ENCODE assay signal across 23 cellular contexts in genomic region chr13:21805733-21806132, GRCh38.
DNase-seq lines count a peak whose midpoint lies in the region; ATAC-seq, FAIRE-seq and TF ChIP-seq lines count a peak whose summit lies in the region.
"Had no signal": no experiment of that assay in that cellular context is flagged by ENCODE, and none has a peak within 500 bp of the region (broad histone marks: within the 10 kb centered on the region; RNA-seq: fewer than 3 reads in every experiment).

No MANE protein-coding gene starts in this region.

- H2AFZ ChIP-seq in K562 (ENCODE audit: low read depth, low read length): no peak overlapping the region
- H2AFZ ChIP-seq: GM23248 had no signal

- H3K36me3 ChIP-seq in BLaER1 treated with 17β-estradiol and CSF1 and Interleukin-3, amounts not matched to agents 10 nM and 100 nM: no peaks in the 10 kb centered on the region
- H3K36me3 ChIP-seq in K562 (ENCODE audit: control insufficient read depth, insufficient read depth, low read length) (no peaks in the 10 kb centered on the region), MG63 (no peaks in the 10 kb centered on the region)
- H3K36me3 ChIP-seq: BE2C had no signal

- no peak for FAIRE-seq in K562 (lab: Jason Lieb, UNC)
- FAIRE-seq: A204.1, D721Med, G401.6, GM12892 had no signal

- in situ Hi-C loops in K562 (cut with MboI): no loop called here

- intact Hi-C loops in K562 (cut with micrococcal nuclease): no loop called here

- H3K4me1 ChIP-seq in BLaER1 treated with 17β-estradiol and CSF1 and Interleukin-3, amounts not matched to agents 10 nM and 100 nM: peaks cover 0 to 13% (median 9%) of the 10 kb centered on the region in 10 experiments; a peak in 12 of 20 replicates
- H3K4me1 ChIP-seq in K562 (replicated peaks in 1 of 2; ENCODE audit: control insufficient read depth in 2 of 2, insufficient read depth in 2 of 2, low read length in 2 of 2): no peaks in the 10 kb centered on the region
- H3K4me1 ChIP-seq: BE2C had no signal

- no peak for TF ChIP-seq POLR2A in K562 (conservative IDR thresholded peaks at IDR 0.05)

- H3K79me2 ChIP-seq in K562 (ENCODE audit: control insufficient read depth, insufficient read depth, low read length): no peaks in the 10 kb centered on the region

- H3K36me3 Mint-ChIP-seq in T-cell: no peaks in the 10 kb centered on the region
- H3K36me3 Mint-ChIP-seq: CD4-positive, CD25-positive, alpha-beta regulatory T cell; CD8-positive, alpha-beta T cell had no signal

- H3K27ac Mint-ChIP-seq in T-cell: no peak overlapping the region
- H3K27ac Mint-ChIP-seq: CD4-positive, CD25-positive, alpha-beta regulatory T cell; CD8-positive, alpha-beta T cell; H9 had no signal

- no peak for TF ChIP-seq CTCF in K562 (IDR thresholded peaks at IDR 0.05 in 2 of 3, conservative IDR thresholded peaks at IDR 0.05 in 1 of 3; ENCODE audit: insufficient read depth in 2 of 3, low read depth in 1 of 3, low read length in 3 of 3)

- peaks cover 11 to 20% of the 10 kb centered on the region in 2 donors for H3K27me3 Mint-ChIP-seq in T-cell

- H3K4me1 Mint-ChIP-seq in T-cell: no peaks in the 10 kb centered on the region
- H3K4me1 Mint-ChIP-seq: CD4-positive, CD25-positive, alpha-beta regulatory T cell; H9 had no signal

- peak; percentile 45 for DNase-seq in DMS53 (lab: John Stamatoyannopoulos, UW)
- no peak for DNase-seq in DMS53 treated with DMSO at 0.1 percent for 48 hours (lab: John Stamatoyannopoulos, UW; ENCODE audit: unreplicated experiment)
- DNase-seq in K562 (ENCODE audit: extremely low read depth in 1 of 4, low spot score in 3 of 4): no peak
- DNase-seq in COR-L47 (lab: John Stamatoyannopoulos, UW): no peak
- no peak for DNase-seq in MG63
- DNase-seq in T-cell: no peak
- DNase-seq: ACHN; AML-193; BE2C; CD4-positive, CD25-positive, alpha-beta regulatory T cell; CD8-positive, alpha-beta T cell; DMS 273 treated with DMSO at 0.1 percent for 48 hours; DND-41; GM23248; H9 had no signal

- CTCF ChIA-PET in K562 (lab: Yijun Ruan, JAX; ENCODE audit: low intra/inter-chr PET ratio): no interaction called here
- CTCF ChIA-PET in T-cell (lab: Charles Lee): interaction anchor here in 1 of 2 donors (0.5 kb wide), 1 partner anchor 82 kb away, joined by 3 read pairs; no protein-coding TSS in a partner anchor

- no peaks in the 10 kb centered on the region for H4K20me1 ChIP-seq in BLaER1 treated with 17β-estradiol and CSF1 and Interleukin-3, amounts not matched to agents 10 nM and 100 nM
- H4K20me1 ChIP-seq in K562 (replicated peaks; ENCODE audit: control insufficient read depth, insufficient read depth, low read length): no peaks in the 10 kb centered on the region

- H3K9me1 ChIP-seq in K562 (ENCODE audit: control insufficient read depth, insufficient read depth, low read length): no peaks in the 10 kb centered on the region

- peaks cover 0 to 2% (median 0%) of the 10 kb centered on the region in 3 donors for H3K9me3 Mint-ChIP-seq in T-cell
- H3K9me3 Mint-ChIP-seq: H9 had no signal

- POLR2A ChIA-PET in K562 (lab: Yijun Ruan, JAX) (no interaction called here), T-cell (lab: Charles Lee) (no interaction called here)

- no peaks in the 10 kb centered on the region for H3K27me3 ChIP-seq in BLaER1 treated with 17β-estradiol and CSF1 and Interleukin-3, amounts not matched to agents 10 nM and 100 nM
- no peaks in the 10 kb centered on the region for H3K27me3 ChIP-seq in K562 (ENCODE audit: control insufficient read depth in 2 of 2, insufficient read depth in 2 of 2, low read length in 2 of 2)
- no peaks in the 10 kb centered on the region for H3K27me3 ChIP-seq in MG63
- H3K27me3 ChIP-seq: BE2C had no signal

- ATAC-seq in K562: no peak
- ATAC-seq in T-cell (replicated peaks in 1 of 4): no peak
- ATAC-seq: CD8-positive, alpha-beta T cell; HCT116 had no signal

- no peak overlapping the region for H3K4me3 ChIP-seq in BLaER1 treated with 17β-estradiol and CSF1 and Interleukin-3, amounts not matched to agents 10 nM and 100 nM
- no peak overlapping the region for H3K4me3 ChIP-seq in K562
- no peak overlapping the region for H3K4me3 ChIP-seq in MG63
- H3K4me3 ChIP-seq: GM23248 had no signal

- TF ChIP-seq EP300 in K562 (IDR thresholded peaks at IDR 0.05; ENCODE audit: low read length): no peak

- WGBS in K562 (ENCODE audit: insufficient coverage, low coverage, missing lambda C conversion rate): 0% methylated on average over 3 of the region's 3 CpGs

- H3K4me3 Mint-ChIP-seq in T-cell: no peak overlapping the region
- H3K4me3 Mint-ChIP-seq: CD4-positive, CD25-positive, alpha-beta regulatory T cell; CD8-positive, alpha-beta T cell; H9 had no signal

- peak overlapping the region in 1 of 11 experiments; percentile 6; a peak in 1 of 22 replicates for H3K27ac ChIP-seq in BLaER1 treated with 17β-estradiol and CSF1 and Interleukin-3, amounts not matched to agents 10 nM and 100 nM
- H3K27ac ChIP-seq in K562 (ENCODE audit: extremely low read depth, low read depth, low read length): no peak overlapping the region
- H3K27ac ChIP-seq: 22Rv1, C4-2B, GM23248 had no signal

- no TSS peak for BruUV-seq in K562 (replicated peaks; lab: Mats Ljungman, UMichigan)

- H3K9ac ChIP-seq in BLaER1 treated with 17β-estradiol and CSF1 and Interleukin-3, amounts not matched to agents 10 nM and 100 nM: no peak overlapping the region
- H3K9ac ChIP-seq in K562 (ENCODE audit: insufficient read depth in 1 of 2, low read depth in 2 of 2, low read length in 2 of 2): no peak overlapping the region
- H3K9ac ChIP-seq: GM23248 had no signal

- peaks cover 0 to 25% (median 11%) of the 10 kb centered on the region in 11 experiments; a peak in 17 of 22 replicates for H3K9me3 ChIP-seq in BLaER1 treated with 17β-estradiol and CSF1 and Interleukin-3, amounts not matched to agents 10 nM and 100 nM (replicated peaks in 1 of 11)
- H3K9me3 ChIP-seq in K562 (replicated peaks; ENCODE audit: control insufficient read depth, insufficient read depth, low read depth, low read length) (no peaks in the 10 kb centered on the region), MG63 (no peaks in the 10 kb centered on the region)
- H3K9me3 ChIP-seq: BE2C had no signal

- H3K4me2 ChIP-seq in BLaER1 treated with 17β-estradiol and CSF1 and Interleukin-3, amounts not matched to agents 10 nM and 100 nM: peak overlapping the region in 7 of 11 experiments; percentile 2 to 48 (median 17); a peak in 11 of 22 replicates
- no peak overlapping the region for H3K4me2 ChIP-seq in K562 (ENCODE audit: insufficient read depth, low read length)

- no peak for TF ChIP-seq RAD21 in K562 (CRISPR knock-in tag; conservative IDR thresholded peaks at IDR 0.05 in 1 of 2, IDR thresholded peaks at IDR 0.05 in 1 of 2)

TF ChIP-seq in K562, 482 proteins besides CTCF, POLR2A, EP300 and RAD21:
- no peak for TF ChIP-seq FOXP4 (CRISPR knock-in tag; IDR thresholded peaks at IDR 0.05; ENCODE audit: borderline replicate concordance)
- 0 out of 2 replicates have a peak, but pooled peaks have one; percentile 16 for TF ChIP-seq MAFG (tag; conservative IDR thresholded peaks at IDR 0.05)
